ENCODE assay signal across 1 cellular context in genomic region chr12:12611512-12612306, GRCh38.
TF ChIP-seq lines count a peak whose summit lies in the region.

A gene with protein sequence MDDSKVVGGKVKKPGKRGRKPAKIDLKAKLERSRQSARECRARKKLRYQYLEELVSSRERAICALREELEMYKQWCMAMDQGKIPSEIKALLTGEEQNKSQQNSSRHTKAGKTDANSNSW (plus strand): TSS chr12:12611876. CDS start chr12:12612173, 297 bp downstream.

TF ChIP-seq in K562, 482 proteins besides CTCF, POLR2A, EP300 and RAD21 (continued from another document and continues in another):
- no peak for TF ChIP-seq GTF3C2 (IDR thresholded peaks at IDR 0.05; ENCODE audit: borderline replicate concordance, extremely low read depth, insufficient read length)
- no peak for TF ChIP-seq STAT5B (CRISPR knock-in tag; IDR thresholded peaks at IDR 0.05)
- TF ChIP-seq ZNF407 (IDR thresholded peaks at IDR 0.05; ENCODE audit: low read depth), result peak; percentile 99
- TF ChIP-seq MBD2 (IDR thresholded peaks at IDR 0.05; ENCODE audit: borderline replicate concordance, low read depth), result peak; percentile 79
- TF ChIP-seq, protein P1, sequence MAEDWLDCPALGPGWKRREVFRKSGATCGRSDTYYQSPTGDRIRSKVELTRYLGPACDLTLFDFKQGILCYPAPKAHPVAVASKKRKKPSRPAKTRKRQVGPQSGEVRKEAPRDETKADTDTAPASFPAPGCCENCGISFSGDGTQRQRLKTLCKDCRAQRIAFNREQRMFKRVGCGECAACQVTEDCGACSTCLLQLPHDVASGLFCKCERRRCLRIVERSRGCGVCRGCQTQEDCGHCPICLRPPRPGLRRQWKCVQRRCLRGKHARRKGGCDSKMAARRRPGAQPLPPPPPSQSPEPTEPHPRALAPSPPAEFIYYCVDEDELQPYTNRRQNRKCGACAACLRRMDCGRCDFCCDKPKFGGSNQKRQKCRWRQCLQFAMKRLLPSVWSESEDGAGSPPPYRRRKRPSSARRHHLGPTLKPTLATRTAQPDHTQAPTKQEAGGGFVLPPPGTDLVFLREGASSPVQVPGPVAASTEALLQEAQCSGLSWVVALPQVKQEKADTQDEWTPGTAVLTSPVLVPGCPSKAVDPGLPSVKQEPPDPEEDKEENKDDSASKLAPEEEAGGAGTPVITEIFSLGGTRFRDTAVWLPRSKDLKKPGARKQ (CRISPR knock-in tag; IDR thresholded peaks at IDR 0.05), result no peak
- peak; percentile 80 for TF ChIP-seq EP400 (IDR thresholded peaks at IDR 0.05)
- TF ChIP-seq, protein P2, sequence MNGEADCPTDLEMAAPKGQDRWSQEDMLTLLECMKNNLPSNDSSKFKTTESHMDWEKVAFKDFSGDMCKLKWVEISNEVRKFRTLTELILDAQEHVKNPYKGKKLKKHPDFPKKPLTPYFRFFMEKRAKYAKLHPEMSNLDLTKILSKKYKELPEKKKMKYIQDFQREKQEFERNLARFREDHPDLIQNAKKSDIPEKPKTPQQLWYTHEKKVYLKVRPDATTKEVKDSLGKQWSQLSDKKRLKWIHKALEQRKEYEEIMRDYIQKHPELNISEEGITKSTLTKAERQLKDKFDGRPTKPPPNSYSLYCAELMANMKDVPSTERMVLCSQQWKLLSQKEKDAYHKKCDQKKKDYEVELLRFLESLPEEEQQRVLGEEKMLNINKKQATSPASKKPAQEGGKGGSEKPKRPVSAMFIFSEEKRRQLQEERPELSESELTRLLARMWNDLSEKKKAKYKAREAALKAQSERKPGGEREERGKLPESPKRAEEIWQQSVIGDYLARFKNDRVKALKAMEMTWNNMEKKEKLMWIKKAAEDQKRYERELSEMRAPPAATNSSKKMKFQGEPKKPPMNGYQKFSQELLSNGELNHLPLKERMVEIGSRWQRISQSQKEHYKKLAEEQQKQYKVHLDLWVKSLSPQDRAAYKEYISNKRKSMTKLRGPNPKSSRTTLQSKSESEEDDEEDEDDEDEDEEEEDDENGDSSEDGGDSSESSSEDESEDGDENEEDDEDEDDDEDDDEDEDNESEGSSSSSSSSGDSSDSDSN (IDR thresholded peaks at IDR 0.05; ENCODE audit: borderline replicate concordance in 1 of 2, low read depth in 2 of 2, low read length in 2 of 2), result peak in 1 of 2 experiments; percentile 46; a peak in 1 of 4 replicates
- TF ChIP-seq SP1 (CRISPR knock-in tag; IDR thresholded peaks at IDR 0.05), result peak; percentile 82
- TF ChIP-seq MAFG (tag; conservative IDR thresholded peaks at IDR 0.05), result no peak
- no peak for TF ChIP-seq ZNF586 (CRISPR knock-in tag; conservative IDR thresholded peaks at IDR 0.05)
- no peak for TF ChIP-seq ZBTB49 (CRISPR knock-in tag; IDR thresholded peaks at IDR 0.05; ENCODE audit: borderline replicate concordance)
- no peak for TF ChIP-seq ZNF232 (CRISPR knock-in tag; IDR thresholded peaks at IDR 0.05)
- TF ChIP-seq NUFIP1 (IDR thresholded peaks at IDR 0.05; ENCODE audit: partially characterized antibody), result no peak
- TF ChIP-seq NBN (IDR thresholded peaks at IDR 0.05; ENCODE audit: low read depth), result 0 out of 2 replicates have a peak, but pooled peaks have one; percentile 17
- no peak for TF ChIP-seq DMBX1 (CRISPR knock-in tag; IDR thresholded peaks at IDR 0.05; ENCODE audit: borderline replicate concordance)
- TF ChIP-seq NR0B1 (IDR thresholded peaks at IDR 0.05; ENCODE audit: partially characterized antibody), result no peak
- no peak for TF ChIP-seq RFX1 (IDR thresholded peaks at IDR 0.05)
- peak; percentile 71 for TF ChIP-seq SMAD4 (CRISPR knock-in tag; conservative IDR thresholded peaks at IDR 0.05)
- no peak for TF ChIP-seq CLOCK (CRISPR knock-in tag; IDR thresholded peaks at IDR 0.05; ENCODE audit: borderline replicate concordance)
- TF ChIP-seq ZNF589 (CRISPR knock-in tag; IDR thresholded peaks at IDR 0.05; ENCODE audit: low read depth), result no peak
- 0 out of 2 replicates have a peak, but pooled peaks have one; percentile 31 for TF ChIP-seq ZBTB2 (IDR thresholded peaks at IDR 0.05)
- TF ChIP-seq GTF2E2 (tag; IDR thresholded peaks at IDR 0.05), result peak; percentile 84
- 0 out of 2 replicates have a peak, but pooled peaks have one; percentile 42 for TF ChIP-seq ZKSCAN1 (IDR thresholded peaks at IDR 0.05; ENCODE audit: low read depth, low read length)
- TF ChIP-seq, protein P3, sequence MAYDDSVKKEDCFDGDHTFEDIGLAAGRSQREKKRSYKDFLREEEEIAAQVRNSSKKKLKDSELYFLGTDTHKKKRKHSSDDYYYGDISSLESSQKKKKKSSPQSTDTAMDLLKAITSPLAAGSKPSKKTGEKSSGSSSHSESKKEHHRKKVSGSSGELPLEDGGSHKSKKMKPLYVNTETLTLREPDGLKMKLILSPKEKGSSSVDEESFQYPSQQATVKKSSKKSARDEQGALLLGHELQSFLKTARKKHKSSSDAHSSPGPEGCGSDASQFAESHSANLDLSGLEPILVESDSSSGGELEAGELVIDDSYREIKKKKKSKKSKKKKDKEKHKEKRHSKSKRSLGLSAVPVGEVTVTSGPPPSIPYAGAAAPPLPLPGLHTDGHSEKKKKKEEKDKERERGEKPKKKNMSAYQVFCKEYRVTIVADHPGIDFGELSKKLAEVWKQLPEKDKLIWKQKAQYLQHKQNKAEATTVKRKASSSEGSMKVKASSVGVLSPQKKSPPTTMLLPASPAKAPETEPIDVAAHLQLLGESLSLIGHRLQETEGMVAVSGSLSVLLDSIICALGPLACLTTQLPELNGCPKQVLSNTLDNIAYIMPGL (CRISPR knock-in tag; IDR thresholded peaks at IDR 0.05), result no peak
- no peak for TF ChIP-seq SMAD1 (IDR thresholded peaks at IDR 0.05; ENCODE audit: low read depth, low read length, partially characterized antibody)
